ENCODE assay signal across 1 cellular context in the genomic region with DNA sequence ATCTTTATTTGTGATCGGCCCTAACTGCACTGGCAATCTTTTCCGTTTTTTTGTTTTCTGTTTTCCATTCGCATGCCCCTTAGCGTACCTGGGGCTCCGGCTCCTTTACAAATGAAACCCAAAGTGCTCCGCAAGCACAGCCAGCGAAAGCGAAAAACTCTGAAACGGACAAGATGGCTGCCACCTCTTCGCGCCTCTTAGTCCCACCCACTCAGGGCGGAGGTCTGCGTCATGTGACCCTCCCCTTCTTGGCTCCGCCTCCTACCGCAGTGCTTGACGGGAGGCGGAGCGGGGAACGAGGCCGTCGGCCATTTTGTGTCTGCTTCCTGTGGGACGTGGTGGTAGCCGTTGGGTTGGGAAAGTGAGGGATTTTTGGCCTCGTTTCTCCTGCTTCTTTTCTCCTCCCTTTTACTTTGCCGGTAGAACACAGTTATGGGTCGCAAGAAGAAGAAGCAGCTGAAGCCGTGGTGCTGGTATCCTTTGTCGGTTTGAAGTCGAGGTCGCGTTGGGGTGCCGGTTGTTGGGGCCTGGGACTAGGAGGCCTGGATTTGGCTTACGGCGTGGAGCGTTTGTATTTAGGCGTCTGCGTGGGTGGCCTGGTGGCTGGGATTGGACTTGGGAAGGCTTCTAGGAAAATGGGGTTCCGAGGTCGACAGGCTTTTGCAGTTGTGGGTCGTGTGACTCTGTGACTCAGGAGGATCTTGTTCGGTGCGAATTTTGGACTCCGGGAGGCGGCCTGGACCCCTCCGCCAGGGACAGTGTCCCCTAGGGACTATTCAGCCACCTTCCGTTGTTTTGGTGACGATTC.
A peak's percentile ranks its signal among the peaks of the same experiment; 100 is the strongest.
TF ChIP-seq lines count a peak whose summit lies in the region.

TSS of gene ZNF207 (plus strand) at position 304 of the 808 bp plus-strand sequence. CDS start at position 433, 129 bp downstream.

TF ChIP-seq in K562, 482 proteins besides CTCF, POLR2A, EP300 and RAD21 (continued from another document and continues in another):
- TF ChIP-seq, protein P1, sequence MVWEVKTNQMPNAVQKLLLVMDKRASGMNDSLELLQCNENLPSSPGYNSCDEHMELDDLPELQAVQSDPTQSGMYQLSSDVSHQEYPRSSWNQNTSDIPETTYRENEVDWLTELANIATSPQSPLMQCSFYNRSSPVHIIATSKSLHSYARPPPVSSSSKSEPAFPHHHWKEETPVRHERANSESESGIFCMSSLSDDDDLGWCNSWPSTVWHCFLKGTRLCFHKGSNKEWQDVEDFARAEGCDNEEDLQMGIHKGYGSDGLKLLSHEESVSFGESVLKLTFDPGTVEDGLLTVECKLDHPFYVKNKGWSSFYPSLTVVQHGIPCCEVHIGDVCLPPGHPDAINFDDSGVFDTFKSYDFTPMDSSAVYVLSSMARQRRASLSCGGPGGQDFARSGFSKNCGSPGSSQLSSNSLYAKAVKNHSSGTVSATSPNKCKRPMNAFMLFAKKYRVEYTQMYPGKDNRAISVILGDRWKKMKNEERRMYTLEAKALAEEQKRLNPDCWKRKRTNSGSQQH (CRISPR knock-in tag; IDR thresholded peaks at IDR 0.05): peak; percentile 84; the same call in 1 of the 2 replicates
- TF ChIP-seq, protein P2, sequence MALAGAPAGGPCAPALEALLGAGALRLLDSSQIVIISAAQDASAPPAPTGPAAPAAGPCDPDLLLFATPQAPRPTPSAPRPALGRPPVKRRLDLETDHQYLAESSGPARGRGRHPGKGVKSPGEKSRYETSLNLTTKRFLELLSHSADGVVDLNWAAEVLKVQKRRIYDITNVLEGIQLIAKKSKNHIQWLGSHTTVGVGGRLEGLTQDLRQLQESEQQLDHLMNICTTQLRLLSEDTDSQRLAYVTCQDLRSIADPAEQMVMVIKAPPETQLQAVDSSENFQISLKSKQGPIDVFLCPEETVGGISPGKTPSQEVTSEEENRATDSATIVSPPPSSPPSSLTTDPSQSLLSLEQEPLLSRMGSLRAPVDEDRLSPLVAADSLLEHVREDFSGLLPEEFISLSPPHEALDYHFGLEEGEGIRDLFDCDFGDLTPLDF (CRISPR knock-in tag; IDR thresholded peaks at IDR 0.05): no peak
- TF ChIP-seq KLF10 (CRISPR knock-in tag; IDR thresholded peaks at IDR 0.05) (no peak), PCBP1 (IDR thresholded peaks at IDR 0.05; ENCODE audit: low read depth, low read length, poor library complexity, severe bottlenecking) (no peak), ZNF584 (CRISPR knock-in tag; IDR thresholded peaks at IDR 0.05; ENCODE audit: low read depth) (no peak), ZNF644 (tag; IDR thresholded peaks at IDR 0.05; ENCODE audit: low read depth) (no peak), NFATC3 (IDR thresholded peaks at IDR 0.05) (no peak), BRF1 (IDR thresholded peaks at IDR 0.05; ENCODE audit: borderline replicate concordance, extremely low read depth, insufficient read length) (no peak), ZBTB1 (CRISPR knock-in tag; IDR thresholded peaks at IDR 0.05; ENCODE audit: borderline replicate concordance, low read depth) (no peak), ZC3H4 (CRISPR knock-in tag; IDR thresholded peaks at IDR 0.05; ENCODE audit: borderline replicate concordance) (no peak), CHD4 (IDR thresholded peaks at IDR 0.05; ENCODE audit: insufficient read depth, insufficient replicate concordance, low read depth, low read length, poor library complexity, severe bottlenecking) (no peak), PCBP2 (IDR thresholded peaks at IDR 0.05; ENCODE audit: low read depth, low read length, poor library complexity, severe bottlenecking) (no peak), NCOA2 (IDR thresholded peaks at IDR 0.05; ENCODE audit: partially characterized antibody in 2 of 2) (no peak), ZNF263 (CRISPR knock-in tag; IDR thresholded peaks at IDR 0.05; ENCODE audit: borderline replicate concordance) (no peak), SOX6 (IDR thresholded peaks at IDR 0.05) (no peak; the same call in 1 of the 2 replicates), SNRNP70 (optimal IDR thresholded peaks at IDR 0.05; ENCODE audit: low read depth, low read length) (no peak), ZBTB11 (CRISPR knock-in tag; IDR thresholded peaks at IDR 0.05) (peak in 1 of 3 experiments; percentile 43; a peak in 1 of 6 replicates), MAFG (tag; conservative IDR thresholded peaks at IDR 0.05) (no peak), IRF2 (CRISPR knock-in tag; IDR thresholded peaks at IDR 0.05) (no peak), TAL1 (IDR thresholded peaks at IDR 0.05) (no peak), SIN3A (IDR thresholded peaks at IDR 0.05; ENCODE audit: borderline replicate concordance in 2 of 2, control insufficient read depth in 1 of 2, low read depth in 2 of 2, low read length in 2 of 2) (no peak), ARHGAP35 (IDR thresholded peaks at IDR 0.05; ENCODE audit: partially characterized antibody) (no peak), THRAP3 (IDR thresholded peaks at IDR 0.05; ENCODE audit: borderline replicate concordance) (no peak), KLF16 (IDR thresholded peaks at IDR 0.05) (no peak), KAT2B (IDR thresholded peaks at IDR 0.05; ENCODE audit: low read depth, low read length) (no peak), E4F1 (CRISPR knock-in tag; IDR thresholded peaks at IDR 0.05; ENCODE audit: borderline replicate concordance) (no peak), ELF1 (tag; IDR thresholded peaks at IDR 0.05) (peak; percentile 39; the same call in 1 of the 2 replicates), ZC3H11A (IDR thresholded peaks at IDR 0.05; ENCODE audit: low read depth, low read length) (no peak), MCM5 (IDR thresholded peaks at IDR 0.05; ENCODE audit: low read depth) (no peak), NFE2L1 (tag; IDR thresholded peaks at IDR 0.05; ENCODE audit: borderline replicate concordance, low read depth) (no peak), KHSRP (IDR thresholded peaks at IDR 0.05) (no peak), TAF9B (IDR thresholded peaks at IDR 0.05; ENCODE audit: partially characterized antibody) (peak; percentile 96), BRF2 (IDR thresholded peaks at IDR 0.05; ENCODE audit: borderline replicate concordance, insufficient read depth, insufficient read length) (no peak), PRDM10 (IDR thresholded peaks at IDR 0.05; ENCODE audit: partially characterized antibody) (no peak), E2F5 (CRISPR knock-in tag; IDR thresholded peaks at IDR 0.05) (no peak), TBP (optimal IDR thresholded peaks at IDR 0.05; ENCODE audit: low read depth, low read length) (peak; percentile 90), FIP1L1 (IDR thresholded peaks at IDR 0.05; ENCODE audit: low read depth, low read length, poor library complexity, severe bottlenecking) (no peak), ATF1 (CRISPR knock-in tag; IDR thresholded peaks at IDR 0.05) (no peak), ATF1 (tag; IDR thresholded peaks at IDR 0.05) (peak; percentile 78), HDAC3 (IDR thresholded peaks at IDR 0.05; ENCODE audit: borderline replicate concordance, partially characterized antibody) (peak; percentile 41), HMBOX1 (IDR thresholded peaks at IDR 0.05) (no peak; the same call in 1 of the 2 replicates), RFX7 (CRISPR knock-in tag; IDR thresholded peaks at IDR 0.05) (no peak), NFIC (IDR thresholded peaks at IDR 0.05) (peak; percentile 41; the same call in 1 of the 2 replicates), KDM5B (IDR thresholded peaks at IDR 0.05; ENCODE audit: insufficient replicate concordance, low read depth, low read length) (peak; percentile 84), ILK (tag; IDR thresholded peaks at IDR 0.05; ENCODE audit: borderline replicate concordance, low read depth) (no peak)
- TF ChIP-seq, protein P3, sequence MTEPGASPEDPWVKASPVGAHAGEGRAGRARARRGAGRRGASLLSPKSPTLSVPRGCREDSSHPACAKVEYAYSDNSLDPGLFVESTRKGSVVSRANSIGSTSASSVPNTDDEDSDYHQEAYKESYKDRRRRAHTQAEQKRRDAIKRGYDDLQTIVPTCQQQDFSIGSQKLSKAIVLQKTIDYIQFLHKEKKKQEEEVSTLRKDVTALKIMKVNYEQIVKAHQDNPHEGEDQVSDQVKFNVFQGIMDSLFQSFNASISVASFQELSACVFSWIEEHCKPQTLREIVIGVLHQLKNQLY (CRISPR knock-in tag; conservative IDR thresholded peaks at IDR 0.05): 0 out of 4 replicates have a peak, but pooled peaks of 1 of the 2 experiments have one; percentile 13
